ENCODE assay signal across 10 cellular contexts in the genomic region with DNA sequence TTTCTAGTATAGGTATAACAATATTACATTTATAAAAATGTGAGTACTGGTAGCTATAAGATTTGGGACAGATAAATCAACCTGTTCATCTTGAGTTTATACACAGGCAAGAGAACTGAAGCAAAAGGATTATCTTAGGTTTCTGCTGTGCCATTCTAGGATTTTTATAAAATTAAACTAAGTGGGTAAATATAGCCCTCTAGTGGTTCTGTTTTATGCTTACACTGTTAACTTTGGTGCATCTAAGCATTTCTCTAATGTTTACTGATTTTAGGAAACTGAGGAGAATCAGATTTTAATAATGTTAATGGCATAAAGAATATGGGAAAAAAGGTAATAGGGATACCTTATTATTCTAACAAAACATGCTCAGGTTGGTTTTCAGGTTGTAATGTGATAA. TPM values are rescaled to one million over a fixed set of nuclear protein-coding genes. Genes with fewer than 3 reads are reported as not detected.
DNase-seq lines count a peak whose midpoint lies in the region; ATAC-seq, FAIRE-seq and TF ChIP-seq lines count a peak whose summit lies in the region.
"Had no signal": no experiment of that assay in that cellular context is flagged by ENCODE, and none has a peak within 500 bp of the region (broad histone marks: within the 10 kb centered on the region; RNA-seq: fewer than 3 reads in every experiment).

No MANE protein-coding gene starts in this region.

- TF ChIP-seq CTCF in HFF-Myc (IDR thresholded peaks at IDR 0.05; ENCODE audit: low read depth, low read length, missing control alignments) (peak; percentile 26), RWPE2 (IDR thresholded peaks at IDR 0.05; ENCODE audit: poor library complexity, severe bottlenecking) (peak; percentile 78), tibial artery (IDR thresholded peaks at IDR 0.05) (peak; percentile 47 to 51)

- H3K9me3 ChIP-seq in RWPE2 (ENCODE audit: severe bottlenecking), result no peaks in the 10 kb centered on the region
- no peaks in the 10 kb centered on the region for H3K9me3 ChIP-seq in tibial artery
- H3K9me3 ChIP-seq: neutrophil had no signal

- H3K27ac ChIP-seq in RWPE2 (ENCODE audit: poor library complexity, severe bottlenecking) (no peak overlapping the region), tibial artery (no peak overlapping the region)
- H3K27ac ChIP-seq: neutrophil had no signal

- FAIRE-seq in frontal cortex (lab: Jason Lieb, UNC), result peak; percentile 67

- ATAC-seq in RWPE2 (ENCODE audit: low read depth) (peak; percentile 44; the same call in 1 of the 3 replicates), HG03457 (IDR thresholded peaks at IDR 0.05; ENCODE audit: unreplicated experiment) (no peak)

- H3K4me3 ChIP-seq in HFF-Myc (replicated peaks; ENCODE audit: low read depth, low read length) (no peak overlapping the region), RWPE2 (ENCODE audit: severe bottlenecking) (no peak overlapping the region), tibial artery (no peak overlapping the region)

- peak; percentile 29 for DNase-seq in DMS 273 (lab: John Stamatoyannopoulos, UW; ENCODE audit: unreplicated experiment)
- DNase-seq in DMS 273 treated with DMSO at 0.1 percent for 48 hours (lab: John Stamatoyannopoulos, UW), result no peak
- no peak for DNase-seq in HFF-Myc (ENCODE audit: extremely low read depth, low read depth)
- DNase-seq in RWPE2 (ENCODE audit: low spot score), result no peak
- DNase-seq in frontal cortex (ENCODE audit: low spot score in 2 of 2), result peak in 1 of 2 donors; percentile 12
- DNase-seq in tibial artery, result no peak
- no peak for DNase-seq in NK-92 treated with Interleukin-12 subunit alpha and Interleukin-12 subunit beta, amount 100 ng/mL, for 24 hours (lab: John Stamatoyannopoulos, UW)
- DNase-seq: T-cell had no signal

- H3K4me1 ChIP-seq in RWPE2 (ENCODE audit: insufficient read depth, poor library complexity, severe bottlenecking) (no peaks in the 10 kb centered on the region), tibial artery (no peaks in the 10 kb centered on the region)

- intact Hi-C loops in tibial artery (cut with DNase I; ENCODE audit: low total_unique reads), result no loop called here

- H3K36me3 ChIP-seq in RWPE2 (ENCODE audit: low read depth) (peaks cover 49% of the 10 kb centered on the region), tibial artery (peaks cover 13 to 33% (median 31%) of the 10 kb centered on the region in 3 donors)

- H3K27me3 ChIP-seq in RWPE2 (ENCODE audit: insufficient read depth, poor library complexity, severe bottlenecking) (no peaks in the 10 kb centered on the region), tibial artery (no peaks in the 10 kb centered on the region)
- H3K27me3 ChIP-seq: neutrophil had no signal

RNA-seq across cellular contexts. Expression of a gene that starts 1.1 kb away (rescaled TPM):
- 0.41 TPM for total RNA-seq in frontal cortex

RNA-seq across cellular contexts. Expression of a gene that starts 11.2 kb away (rescaled TPM):
- total RNA-seq in frontal cortex, result 3.7 TPM

RNA-seq across cellular contexts. Expression of a gene that starts 21.2 kb away (rescaled TPM):
- not detected for total RNA-seq in frontal cortex

RNA-seq across cellular contexts. Expression of a gene that starts 24.9 kb away (rescaled TPM):
- total RNA-seq in frontal cortex, result 4.5 TPM

Comparison
In these comparisons a context has a peak if more than half of its experiments do, and no peak if none do; other contexts are left out.
1. CTCF ChIP-seq: peak in every context shown above with its lines; median percentile 78 in RWPE2; 49 in tibial artery; 26 in HFF-Myc.